17 cellular contexts compared by ENCODE assay signal in genomic region chr18:79927597-79928562, GRCh38. TPM values are rescaled to one million over a fixed set of nuclear protein-coding genes. Genes with fewer than 3 reads are reported as not detected.
DNase-seq lines count a peak whose midpoint lies in the region; ATAC-seq and TF ChIP-seq lines count a peak whose summit lies in the region.
"Had no signal": no experiment of that assay in that cellular context is flagged by ENCODE, and none has a peak within 500 bp of the region (broad histone marks: within the 10 kb centered on the region; RNA-seq: fewer than 3 reads in every experiment).

No MANE protein-coding gene starts in this region.

- ATAC-seq in left colon, result no peak
- ATAC-seq in HG02884 (IDR thresholded peaks at IDR 0.05; ENCODE audit: unreplicated experiment), result no peak
- no peak for ATAC-seq in GM21825 (IDR thresholded peaks at IDR 0.05; ENCODE audit: unreplicated experiment)
- ATAC-seq: activated naive CD4-positive, alpha-beta T cell treated with anti-CD3 and anti-CD28 coated beads, Interleukin-2, amount 50 U/mL, for 72 hours; T-helper 17 cell had no signal

- no peaks in the 10 kb centered on the region for H3K27me3 ChIP-seq in smooth muscle cell (ENCODE audit: low read depth)
- H3K27me3 ChIP-seq: hepatocyte had no signal

- H3K4me3 ChIP-seq in smooth muscle cell, result no peak overlapping the region
- H3K4me3 ChIP-seq: hepatocyte, prostate gland had no signal

- H4K20me1 ChIP-seq in smooth muscle cell (ENCODE audit: low read depth), result peaks cover 43% of the 10 kb centered on the region

- no peaks in the 10 kb centered on the region for H3K4me1 Mint-ChIP-seq in CD14-positive monocyte
- H3K4me1 Mint-ChIP-seq: T-helper 17 cell had no signal

- peaks cover 83 to 96% of the 10 kb centered on the region in 2 donors for H3K36me3 Mint-ChIP-seq in CD14-positive monocyte

- H3K79me2 ChIP-seq in smooth muscle cell (ENCODE audit: low read depth), result peaks cover 53% of the 10 kb centered on the region

- H3K36me3 ChIP-seq in smooth muscle cell (ENCODE audit: low read depth), result peaks cover 22% of the 10 kb centered on the region
- H3K36me3 ChIP-seq: prostate gland had no signal

- no peak overlapping the region for H3K27ac Mint-ChIP-seq in CD14-positive monocyte
- H3K27ac Mint-ChIP-seq: T-helper 17 cell had no signal

- DNase-seq in CD14-positive monocyte (ENCODE audit: low spot score), result peak; percentile 42
- peak; percentile 36 for DNase-seq in NCI-H82 treated with DMSO at 0.1 percent for 48 hours (lab: John Stamatoyannopoulos, UW; ENCODE audit: unreplicated experiment)
- peak; percentile 1 to 14 for DNase-seq in left colon
- DNase-seq in posterior vena cava (ENCODE audit: low spot score), result peak; percentile 58
- DNase-seq in smooth muscle cell (lab: John Stamatoyannopoulos, UW; ENCODE audit: unreplicated experiment), result no peak
- no peak for DNase-seq in RPMI8226
- DNase-seq: effector memory CD4-positive, alpha-beta T cell; GF-D8; GOT3; NCI-H1105; T-helper 17 cell had no signal

- TF ChIP-seq CTCF in CD14-positive monocyte (IDR thresholded peaks at IDR 0.05) (no peak), smooth muscle cell (IDR thresholded peaks at IDR 0.05; ENCODE audit: borderline replicate concordance, insufficient read depth, poor library complexity, severe bottlenecking) (no peak)

- H3K9me3 Mint-ChIP-seq in CD14-positive monocyte, result peaks cover 60 to 80% (median 71%) of the 10 kb centered on the region in 7 donors

- intact Hi-C loops in CD14-positive monocyte (cut with micrococcal nuclease), result no loop called here
- intact Hi-C loops in left colon (cut with DNase I, micrococcal nuclease), result no loop called here
- intact Hi-C loops in posterior vena cava (cut with DNase I), result no loop called here

- no peak overlapping the region for H3K9ac ChIP-seq in smooth muscle cell (ENCODE audit: low read depth)
- H3K9ac ChIP-seq: KMS-11 had no signal

- 94% methylated on average over 25 of the region's 25 CpGs for WGBS in smooth muscle cell (ENCODE audit: low lambda C conversion rate)

- no peak overlapping the region for H3K27ac ChIP-seq in smooth muscle cell (ENCODE audit: low read depth)
- H3K27ac ChIP-seq: hepatocyte, KMS-11, prostate gland had no signal

- H2AFZ ChIP-seq in smooth muscle cell (ENCODE audit: low read depth), result no peak overlapping the region
- H2AFZ ChIP-seq: hepatocyte had no signal

- H3K4me1 ChIP-seq in smooth muscle cell (ENCODE audit: low read depth), result peaks cover 4% of the 10 kb centered on the region

- no peak overlapping the region for H3K4me2 ChIP-seq in smooth muscle cell
- H3K4me2 ChIP-seq: hepatocyte, KMS-11 had no signal

- H3F3A ChIP-seq in smooth muscle cell (ENCODE audit: low read depth), result no peaks in the 10 kb centered on the region

- H3K9me3 ChIP-seq in smooth muscle cell (replicated peaks; ENCODE audit: low read depth), result peaks cover 12% of the 10 kb centered on the region
- H3K9me3 ChIP-seq: prostate gland had no signal

- peaks cover 0 to 1% (median 0%) of the 10 kb centered on the region in 3 donors for H3K27me3 Mint-ChIP-seq in CD14-positive monocyte (ENCODE audit: low read depth in 3 of 3)
- H3K27me3 Mint-ChIP-seq: T-helper 17 cell had no signal

- no peak overlapping the region for H3K4me3 Mint-ChIP-seq in CD14-positive monocyte
- H3K4me3 Mint-ChIP-seq: T-helper 17 cell had no signal

RNA-seq across cellular contexts. Expression of gene SLC66A2, which starts 23.6 kb away (rescaled TPM):
- polyA plus RNA-seq in CD14-positive monocyte, result 10 to 100 TPM; 26.8 to 33.8 TPM
- total RNA-seq in left colon, result 100 to 1,000 TPM in 1 of 2 donors, 10 to 100 TPM in 1; 59.4 to 119 TPM
- 10 to 100 TPM; 32.0 to 36.8 TPM for total RNA-seq in posterior vena cava
- 21.2 and 23.6 TPM in 2 replicates for total RNA-seq in smooth muscle cell
- polyA plus RNA-seq in smooth muscle cell, result 37.2 and 37.9 TPM in 2 replicates

RNA-seq across cellular contexts. Expression of gene HSBP1L1, which starts 36.6 kb away (rescaled TPM):
- 10 to 100 TPM in 1 of 2 donors, 1 to 10 TPM in 1; 2.5 to 10.8 TPM for polyA plus RNA-seq in CD14-positive monocyte
- 10 to 100 TPM; 42.4 to 77.8 TPM for total RNA-seq in left colon
- 1 to 10 TPM; 3.9 to 5.9 TPM for total RNA-seq in posterior vena cava
- 11.8 and 24.6 TPM in 2 replicates for total RNA-seq in smooth muscle cell
- polyA plus RNA-seq in smooth muscle cell, result 12.4 and 23.5 TPM in 2 replicates

Comparison
In these comparisons a context has a peak if more than half of its experiments do, and no peak if none do; other contexts are left out.
1. DNase-seq: peak in CD14-positive monocyte (single experiment), NCI-H82 treated with DMSO at 0.1 percent for 48 hours (single experiment), left colon (2 of 2) and posterior vena cava (single experiment); none in smooth muscle cell (single experiment) and RPMI8226 (single experiment).